9 cellular contexts compared by ENCODE assay signal in genomic region chr11:10122337-10123197, GRCh38.
DNase-seq lines count a peak whose midpoint lies in the region; ATAC-seq and TF ChIP-seq lines count a peak whose summit lies in the region.
"Had no signal": no experiment of that assay in that cellular context is flagged by ENCODE, and none has a peak within 500 bp of the region (broad histone marks: within the 10 kb centered on the region; RNA-seq: fewer than 3 reads in every experiment).

No MANE protein-coding gene starts in this region.

- H3K79me2 ChIP-seq in hepatocyte: no peaks in the 10 kb centered on the region

- H3K4me3 ChIP-seq in hepatocyte (no peak overlapping the region), tibial artery (no peak overlapping the region)

- H3K36me3 ChIP-seq in hepatocyte (replicated peaks; ENCODE audit: insufficient read depth, low read depth): no peaks in the 10 kb centered on the region
- no peaks in the 10 kb centered on the region for H3K36me3 ChIP-seq in tibial artery

- POLR2A ChIA-PET in RWPE1 (lab: Yijun Ruan, JAX; ENCODE audit: low non-redundant PET): no interaction called here

- no peaks in the 10 kb centered on the region for H3K9me3 ChIP-seq in hepatocyte (ENCODE audit: low read depth)
- H3K9me3 ChIP-seq in tibial artery: no peaks in the 10 kb centered on the region

- intact Hi-C loops in tibial artery (cut with DNase I; ENCODE audit: low total_unique reads): no loop called here

- TF ChIP-seq CTCF in RWPE1 (conservative IDR thresholded peaks at IDR 0.05; ENCODE audit: low read depth): no peak
- no peak for TF ChIP-seq CTCF in hepatocyte (IDR thresholded peaks at IDR 0.05; ENCODE audit: poor library complexity)
- no peak for TF ChIP-seq CTCF in tibial artery (IDR thresholded peaks at IDR 0.05)

- H3K4me2 ChIP-seq in hepatocyte: peak overlapping the region; percentile 11

- H3K4me1 ChIP-seq in hepatocyte (ENCODE audit: insufficient read depth) (no peaks in the 10 kb centered on the region), tibial artery (peaks cover 0 to 62% (median 29%) of the 10 kb centered on the region in 4 donors)

- H3K9me2 ChIP-seq in hepatocyte (replicated peaks; ENCODE audit: insufficient read depth): no peaks in the 10 kb centered on the region

- peak; percentile 41 to 64 for ATAC-seq in activated CD4-positive, CD25-positive, alpha-beta regulatory T cell treated with anti-CD3 and anti-CD28 coated beads, Interleukin-2, amount 50 U/mL, for 24 hours
- ATAC-seq in GM19023 (IDR thresholded peaks at IDR 0.05; ENCODE audit: unreplicated experiment): no peak
- ATAC-seq: HepG2 had no signal

- CTCF ChIA-PET in RWPE1 (lab: Yijun Ruan, JAX): no interaction called here

- H3K27me3 ChIP-seq in hepatocyte: no peaks in the 10 kb centered on the region
- no peaks in the 10 kb centered on the region for H3K27me3 ChIP-seq in tibial artery

- H3K27ac ChIP-seq in RWPE1 (no peak overlapping the region), hepatocyte (peak overlapping the region; percentile 43), tibial artery (peak overlapping the region; percentile 6 to 41)

- 80% methylated on average over 5 of the region's 5 CpGs for WGBS in hepatocyte (ENCODE audit: low lambda C conversion rate, missing lambda C conversion rate)

- no peak overlapping the region for H2AFZ ChIP-seq in hepatocyte

- DNase-seq in activated CD4-positive, CD25-positive, alpha-beta regulatory T cell treated with anti-CD3 and anti-CD28 coated beads, Interleukin-2, amount 50 U/mL, for 72 hours: no peak
- DNase-seq in RWPE1 (ENCODE audit: low spot score): peak; percentile 85
- peak; percentile 11 for DNase-seq in hepatocyte (ENCODE audit: low spot score)
- DNase-seq in tibial artery: peak in 1 of 2 donors; percentile 37
- DNase-seq in MV-4-11 (lab: John Stamatoyannopoulos, UW): no peak
- no peak for DNase-seq in activated T-cell treated with anti-CD3 and anti-CD28 coated beads, Interleukin-2, amount 50 U/mL, for 1 hour

- H4K20me1 ChIP-seq in hepatocyte (ENCODE audit: insufficient read depth, poor library complexity, severe bottlenecking): no peaks in the 10 kb centered on the region

Comparison
In these comparisons a context has a peak if more than half of its experiments do, and no peak if none do; other contexts are left out.
1. DNase-seq: peak in RWPE1 (single experiment) and hepatocyte (single experiment); none in activated CD4-positive, CD25-positive, alpha-beta regulatory T cell treated with anti-CD3 and anti-CD28 coated beads, Interleukin-2, amount 50 U/mL, for 72 hours (single experiment), MV-4-11 (single experiment) and activated T-cell treated with anti-CD3 and anti-CD28 coated beads, Interleukin-2, amount 50 U/mL, for 1 hour (single experiment).